7 cellular contexts compared by ENCODE assay signal in genomic region chr22:49961601-49962011, GRCh38. TPM values are rescaled to one million over a fixed set of nuclear protein-coding genes. Genes with fewer than 3 reads are reported as not detected.
DNase-seq lines count a peak whose midpoint lies in the region; ATAC-seq lines count a peak whose summit lies in the region.

No MANE protein-coding gene starts in this region.

- DNase-seq in adipocyte (ENCODE audit: low read depth) (no peak), iris pigment epithelial cell (ENCODE audit: low read depth) (peak; percentile 62), substantia nigra (lab: John Stamatoyannopoulos, UW) (no peak), NCI-H510A treated with DMSO at 0.1 percent for 48 hours (lab: John Stamatoyannopoulos, UW) (no peak)

- no peaks in the 10 kb centered on the region for H3K9me3 Mint-ChIP-seq in IgD-negative memory B cell

- H3K36me3 Mint-ChIP-seq in IgD-negative memory B cell, result peaks cover 10% of the 10 kb centered on the region

- peak overlapping the region; percentile 93 for H3K9ac ChIP-seq in adipocyte (ENCODE audit: low read length)

- H3K4me3 Mint-ChIP-seq in IgD-negative memory B cell, result peak overlapping the region; percentile 87 to 97 (median 92)

- no peaks in the 10 kb centered on the region for H3K9me3 ChIP-seq in adipocyte (ENCODE audit: control insufficient read depth, low read length)

- peaks cover 59% of the 10 kb centered on the region for H3K4me1 ChIP-seq in adipocyte (ENCODE audit: control insufficient read depth, insufficient read depth, low read length)

- ATAC-seq in HG03342 (IDR thresholded peaks at IDR 0.05; ENCODE audit: unreplicated experiment) (no peak), HG02623 (IDR thresholded peaks at IDR 0.05; ENCODE audit: unreplicated experiment) (no peak)

- peak overlapping the region; percentile 92 for H3K27ac ChIP-seq in substantia nigra (ENCODE audit: low read depth, low read length, poor library complexity, severe bottlenecking)

- peak overlapping the region; percentile 94 to 100 (median 95) for H3K27ac Mint-ChIP-seq in IgD-negative memory B cell

- H3K36me3 ChIP-seq in adipocyte (ENCODE audit: control insufficient read depth, insufficient read depth, low read length, severe bottlenecking), result peaks cover 25% of the 10 kb centered on the region

- no peaks in the 10 kb centered on the region for H3K27me3 ChIP-seq in adipocyte (replicated peaks; ENCODE audit: control insufficient read depth, insufficient read depth, low read length)

- H3K4me1 Mint-ChIP-seq in IgD-negative memory B cell, result peaks cover 5 to 14% (median 7%) of the 10 kb centered on the region in 3 donors

- peak overlapping the region; percentile 82 for H3K4me3 ChIP-seq in adipocyte (ENCODE audit: low read length)

- H3K27me3 Mint-ChIP-seq in IgD-negative memory B cell, result no peaks in the 10 kb centered on the region

RNA-seq across cellular contexts. Expression of gene PIM3, which starts 1.0 kb away (rescaled TPM):
- 47.1 TPM for polyA plus RNA-seq in IgD-negative memory B cell

RNA-seq across cellular contexts. Expression of gene CRELD2, which starts 43.2 kb away (rescaled TPM):
- polyA plus RNA-seq in IgD-negative memory B cell, result 29.7 TPM

RNA-seq across cellular contexts. Expression of gene ALG12, which starts 43.4 kb away (rescaled TPM):
- polyA plus RNA-seq in IgD-negative memory B cell, result 13.4 TPM

RNA-seq across cellular contexts. Expression of gene IL17REL, which starts 51.0 kb away (rescaled TPM):
- polyA plus RNA-seq in IgD-negative memory B cell, result not detected
